In genomic region chr3:100151024-100151707, GRCh38 we compare ENCODE assay signal across 20 cellular contexts. TPM values are rescaled to one million over a fixed set of nuclear protein-coding genes. Genes with fewer than 3 reads are reported as not detected.
DNase-seq lines count a peak whose midpoint lies in the region; ATAC-seq and TF ChIP-seq lines count a peak whose summit lies in the region.
"Had no signal": no experiment of that assay in that cellular context is flagged by ENCODE, and none has a peak within 500 bp of the region (broad histone marks: within the 10 kb centered on the region; RNA-seq: fewer than 3 reads in every experiment).

No MANE protein-coding gene starts in this region.

- no peak overlapping the region for H3K4me3 ChIP-seq in esophagus squamous epithelium
- H3K4me3 ChIP-seq in parathyroid adenoma (ENCODE audit: low read depth, low read length), result no peak overlapping the region
- no peak overlapping the region for H3K4me3 ChIP-seq in uterus
- H3K4me3 ChIP-seq: colonic mucosa had no signal

- H3K9me3 ChIP-seq in esophagus squamous epithelium (no peaks in the 10 kb centered on the region), parathyroid adenoma (ENCODE audit: control insufficient read depth, low read length) (no peaks in the 10 kb centered on the region), uterus (peaks cover 0 to 5% of the 10 kb centered on the region in 2 donors)
- H3K9me3 ChIP-seq: colonic mucosa had no signal

- no peak overlapping the region for H3K4me2 ChIP-seq in parathyroid adenoma (ENCODE audit: low read length)

- H2AFZ ChIP-seq in parathyroid adenoma, result no peak overlapping the region

- H3K9ac ChIP-seq in parathyroid adenoma, result no peak overlapping the region

- H3K27me3 ChIP-seq in esophagus squamous epithelium (no peaks in the 10 kb centered on the region), parathyroid adenoma (ENCODE audit: control insufficient read depth, insufficient read depth, low read length) (no peaks in the 10 kb centered on the region), uterus (no peaks in the 10 kb centered on the region)
- H3K27me3 ChIP-seq: colonic mucosa had no signal

- intact Hi-C loops in esophagus squamous epithelium (cut with DNase I) (no loop called here), uterus (cut with DNase I; ENCODE audit: low total_unique reads) (no loop called here)

- no peaks in the 10 kb centered on the region for H3K79me2 ChIP-seq in parathyroid adenoma

- TF ChIP-seq CTCF in esophagus squamous epithelium (IDR thresholded peaks at IDR 0.05), result no peak
- TF ChIP-seq CTCF in parathyroid adenoma (IDR thresholded peaks at IDR 0.05), result no peak
- no peak for TF ChIP-seq CTCF in uterus (IDR thresholded peaks at IDR 0.05)

- DNase-seq in SIG-M5 treated with dmso at 0.1 percent for 504 hours (lab: John Stamatoyannopoulos, UW; ENCODE audit: unreplicated experiment), result peak; percentile 7
- no peak for DNase-seq in SIG-M5 (lab: John Stamatoyannopoulos, UW)
- no peak for DNase-seq in esophagus squamous epithelium (lab: John Stamatoyannopoulos, UW)
- DNase-seq in uterus, result peak in 1 of 2 donors; percentile 30
- DNase-seq in NCI-H2029 (lab: John Stamatoyannopoulos, UW), result no peak
- DNase-seq in caudate nucleus (lab: John Stamatoyannopoulos, UW), result no peak
- DNase-seq: 8988T; activated CD4-positive, CD25-positive, alpha-beta regulatory T cell treated with anti-CD3 and anti-CD28 coated beads, Interleukin-2, amount 50 U/mL, for 72 hours; activated CD8-positive, alpha-beta memory T cell treated with anti-CD3 and anti-CD28 coated beads, Interleukin-2, amount 50 U/mL, for 48 hours; activated naive CD8-positive, alpha-beta T cell treated with anti-CD3 and anti-CD28 coated beads, Interleukin-2, amount 10 ng/mL, durations not matched to agents 7 days and 5 days; colonic mucosa; DND-41; hippocampal formation; naive thymus-derived CD8-positive, alpha-beta T cell; NCI-H2081; NCI-H526 treated with DMSO at 0.1 percent for 48 hours; retina had no signal

- peaks cover 0 to 10% (median 0%) of the 10 kb centered on the region in 3 donors for H3K4me1 ChIP-seq in esophagus squamous epithelium
- peaks cover 3% of the 10 kb centered on the region for H3K4me1 ChIP-seq in parathyroid adenoma
- H3K4me1 ChIP-seq in uterus, result peaks cover 0 to 3% of the 10 kb centered on the region in 2 donors
- H3K4me1 ChIP-seq: colonic mucosa had no signal

- no peak for ATAC-seq in GM21528 (IDR thresholded peaks at IDR 0.05; ENCODE audit: low FRiP score, unreplicated experiment)
- ATAC-seq: left lobe of liver; naive thymus-derived CD8-positive, alpha-beta T cell had no signal

- WGBS in esophagus squamous epithelium, 2 donors, result 68 to 89% methylated on average over 8 of the region's 8 CpGs

- no peak for TF ChIP-seq POLR2A in esophagus squamous epithelium (IDR thresholded peaks at IDR 0.05)
- TF ChIP-seq POLR2A in uterus (IDR thresholded peaks at IDR 0.05), result no peak

- H3K27ac ChIP-seq in esophagus squamous epithelium, result peak overlapping the region in 3 of 4 donors; percentile 61 to 82 (median 69)
- peak overlapping the region; percentile 20 for H3K27ac ChIP-seq in parathyroid adenoma
- peak overlapping the region; percentile 62 to 69 for H3K27ac ChIP-seq in uterus
- H3K27ac ChIP-seq in caudate nucleus (ENCODE audit: low read depth, low read length), result no peak overlapping the region
- H3K27ac ChIP-seq: colonic mucosa had no signal

- H3K36me3 ChIP-seq in esophagus squamous epithelium (peaks cover 0 to 4% (median 0%) of the 10 kb centered on the region in 3 donors), parathyroid adenoma (ENCODE audit: control insufficient read depth, insufficient read depth, low read length) (no peaks in the 10 kb centered on the region), uterus (no peaks in the 10 kb centered on the region)
- H3K36me3 ChIP-seq: colonic mucosa had no signal

RNA-seq across cellular contexts. Expression of gene FILIP1L, which starts 36.9 kb away (rescaled TPM):
- total RNA-seq in esophagus squamous epithelium, result 10 to 100 TPM in 2 of 4 donors, 1 to 10 TPM in 2; 2.5 to 23.5 (median 10.7) TPM
- 10 to 100 TPM; 48.5 to 99.1 (median 66.3) TPM for total RNA-seq in uterus
